In the genomic region with DNA sequence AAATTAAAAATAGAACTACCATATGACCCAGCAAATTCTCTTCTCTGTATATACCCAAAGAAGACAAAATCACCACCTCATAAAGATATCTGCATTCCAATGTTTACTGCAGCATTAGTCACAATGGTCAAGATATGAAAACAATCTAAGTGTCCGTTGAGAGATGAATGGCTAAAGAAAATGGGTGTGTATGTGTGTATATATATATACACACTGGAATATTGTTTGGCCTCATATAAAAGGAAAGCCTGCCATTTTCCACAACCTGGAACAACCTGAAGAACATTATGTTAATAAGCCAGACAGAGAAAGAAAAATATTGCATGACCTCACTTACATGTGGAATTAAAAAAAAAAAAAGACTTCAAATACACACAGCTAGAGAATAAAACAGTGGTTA, we compare ENCODE assay signal across 1 cellular context.
TF ChIP-seq lines count a peak whose summit lies in the region.

No MANE protein-coding gene starts in this region.

TF ChIP-seq in GM23338, 12 proteins besides CTCF, POLR2A, EP300 and RAD21:
- TF ChIP-seq, protein P1, sequence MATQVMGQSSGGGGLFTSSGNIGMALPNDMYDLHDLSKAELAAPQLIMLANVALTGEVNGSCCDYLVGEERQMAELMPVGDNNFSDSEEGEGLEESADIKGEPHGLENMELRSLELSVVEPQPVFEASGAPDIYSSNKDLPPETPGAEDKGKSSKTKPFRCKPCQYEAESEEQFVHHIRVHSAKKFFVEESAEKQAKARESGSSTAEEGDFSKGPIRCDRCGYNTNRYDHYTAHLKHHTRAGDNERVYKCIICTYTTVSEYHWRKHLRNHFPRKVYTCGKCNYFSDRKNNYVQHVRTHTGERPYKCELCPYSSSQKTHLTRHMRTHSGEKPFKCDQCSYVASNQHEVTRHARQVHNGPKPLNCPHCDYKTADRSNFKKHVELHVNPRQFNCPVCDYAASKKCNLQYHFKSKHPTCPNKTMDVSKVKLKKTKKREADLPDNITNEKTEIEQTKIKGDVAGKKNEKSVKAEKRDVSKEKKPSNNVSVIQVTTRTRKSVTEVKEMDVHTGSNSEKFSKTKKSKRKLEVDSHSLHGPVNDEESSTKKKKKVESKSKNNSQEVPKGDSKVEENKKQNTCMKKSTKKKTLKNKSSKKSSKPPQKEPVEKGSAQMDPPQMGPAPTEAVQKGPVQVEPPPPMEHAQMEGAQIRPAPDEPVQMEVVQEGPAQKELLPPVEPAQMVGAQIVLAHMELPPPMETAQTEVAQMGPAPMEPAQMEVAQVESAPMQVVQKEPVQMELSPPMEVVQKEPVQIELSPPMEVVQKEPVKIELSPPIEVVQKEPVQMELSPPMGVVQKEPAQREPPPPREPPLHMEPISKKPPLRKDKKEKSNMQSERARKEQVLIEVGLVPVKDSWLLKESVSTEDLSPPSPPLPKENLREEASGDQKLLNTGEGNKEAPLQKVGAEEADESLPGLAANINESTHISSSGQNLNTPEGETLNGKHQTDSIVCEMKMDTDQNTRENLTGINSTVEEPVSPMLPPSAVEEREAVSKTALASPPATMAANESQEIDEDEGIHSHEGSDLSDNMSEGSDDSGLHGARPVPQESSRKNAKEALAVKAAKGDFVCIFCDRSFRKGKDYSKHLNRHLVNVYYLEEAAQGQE (IDR thresholded peaks at IDR 0.05; ENCODE audit: unreplicated experiment) = no peak
- no peak for TF ChIP-seq NANOG (IDR thresholded peaks at IDR 0.05; ENCODE audit: borderline replicate concordance)
- no peak for TF ChIP-seq EZH2 (IDR thresholded peaks at IDR 0.05; ENCODE audit: low read depth, unreplicated experiment)
- TF ChIP-seq ZNF462 (CRISPR knock-in tag; IDR thresholded peaks at IDR 0.05) = no peak
- TF ChIP-seq ZNF331 (CRISPR knock-in tag; IDR thresholded peaks at IDR 0.05; ENCODE audit: low read depth) = no peak
- TF ChIP-seq, protein P2, sequence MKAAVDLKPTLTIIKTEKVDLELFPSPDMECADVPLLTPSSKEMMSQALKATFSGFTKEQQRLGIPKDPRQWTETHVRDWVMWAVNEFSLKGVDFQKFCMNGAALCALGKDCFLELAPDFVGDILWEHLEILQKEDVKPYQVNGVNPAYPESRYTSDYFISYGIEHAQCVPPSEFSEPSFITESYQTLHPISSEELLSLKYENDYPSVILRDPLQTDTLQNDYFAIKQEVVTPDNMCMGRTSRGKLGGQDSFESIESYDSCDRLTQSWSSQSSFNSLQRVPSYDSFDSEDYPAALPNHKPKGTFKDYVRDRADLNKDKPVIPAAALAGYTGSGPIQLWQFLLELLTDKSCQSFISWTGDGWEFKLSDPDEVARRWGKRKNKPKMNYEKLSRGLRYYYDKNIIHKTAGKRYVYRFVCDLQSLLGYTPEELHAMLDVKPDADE (IDR thresholded peaks at IDR 0.05) = no peak
- TF ChIP-seq POLR2AphosphoS5 (IDR thresholded peaks at IDR 0.05; ENCODE audit: low read depth) = no peak
- TF ChIP-seq EZH2phosphoT487 (IDR thresholded peaks at IDR 0.05; ENCODE audit: unreplicated experiment) = no peak
- no peak for TF ChIP-seq CREB1 (CRISPR knock-in tag; IDR thresholded peaks at IDR 0.05; ENCODE audit: low read depth)
- no peak for TF ChIP-seq STAT1 (IDR thresholded peaks at IDR 0.05; ENCODE audit: unreplicated experiment)
- TF ChIP-seq JUNB (IDR thresholded peaks at IDR 0.05; ENCODE audit: unreplicated experiment) = no peak
- TF ChIP-seq ZNF114 (CRISPR knock-in tag; IDR thresholded peaks at IDR 0.05) = no peak
TF ChIP-seq in GM23338: peak in this region for 0.
